ENCODE assay signal across 8 cellular contexts in the genomic region with DNA sequence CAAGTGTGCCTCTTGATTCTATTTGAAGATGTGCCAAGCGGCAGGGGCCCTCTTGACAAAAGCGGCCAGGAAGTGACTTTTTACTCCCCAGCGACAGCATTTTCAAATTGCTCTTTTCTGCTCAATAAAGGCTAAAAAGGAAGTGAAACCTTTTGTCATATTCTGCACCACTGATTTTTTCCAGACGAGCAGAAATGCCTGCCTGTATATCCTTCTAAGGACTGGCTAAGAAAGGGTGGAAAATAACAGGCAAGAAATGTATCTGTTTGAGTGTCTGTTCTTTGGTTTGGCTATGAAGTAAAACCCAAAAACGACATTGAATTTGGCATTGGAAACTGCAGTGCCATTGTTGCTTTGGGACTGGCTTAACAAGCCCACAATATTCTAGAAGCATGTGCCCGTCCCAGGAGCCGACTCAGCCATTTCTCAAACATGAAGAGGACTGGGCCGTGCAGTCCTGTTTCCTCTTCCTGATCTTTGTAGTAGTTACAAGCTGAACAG. TPM values are rescaled to one million over a fixed set of nuclear protein-coding genes. Genes with fewer than 3 reads are reported as not detected.
DNase-seq lines count a peak whose midpoint lies in the region; ATAC-seq, FAIRE-seq and TF ChIP-seq lines count a peak whose summit lies in the region.

No MANE protein-coding gene starts in this region.

- peaks cover 55% of the 10 kb centered on the region for H3K4me1 Mint-ChIP-seq in activated CD4-positive, alpha-beta T cell treated with anti-CD3 and anti-CD28 coated beads, Interleukin-2, amount 10 ng/mL, durations not matched to agents 24 days and 14 days
- peaks cover 70 to 81% (median 78%) of the 10 kb centered on the region in 3 donors for H3K4me1 Mint-ChIP-seq in T-cell

- CTCF ChIA-PET in T-cell (lab: Charles Lee) = interaction anchor here in 1 of 2 donors (0.8 to 1.2 kb wide), 4 partner anchors 22 to 100 kb away, joined by 3 to 4 read pairs (median 3); no protein-coding TSS in a partner anchor

- H2BK15ac ChIP-seq in mesendoderm (replicated peaks; ENCODE audit: low read depth) = no peak overlapping the region

- H3K9ac ChIP-seq in mesendoderm (ENCODE audit: low read length) (no peak overlapping the region), kidney (ENCODE audit: low read length in 2 of 2) (no peak overlapping the region)

- H3K27ac Mint-ChIP-seq in activated CD4-positive, alpha-beta T cell treated with anti-CD3 and anti-CD28 coated beads, Interleukin-2, amount 10 ng/mL, durations not matched to agents 24 days and 14 days = peak overlapping the region; percentile 95
- peak overlapping the region; percentile 83 to 98 for H3K27ac Mint-ChIP-seq in T-cell

- H2BK120ac ChIP-seq in mesendoderm (ENCODE audit: low read depth, low read length) = peak overlapping the region; percentile 45

- no peak overlapping the region for H3K4ac ChIP-seq in mesendoderm (ENCODE audit: low read depth, low read length)

- H3K27ac ChIP-seq in mesendoderm (ENCODE audit: low read depth, low read length) (no peak overlapping the region), kidney (ENCODE audit: low read depth in 2 of 2, low read length in 2 of 2) (peak overlapping the region in 1 of 2 donors; percentile 80)

- TF ChIP-seq CTCF in kidney (IDR thresholded peaks at IDR 0.05; ENCODE audit: borderline replicate concordance, extremely low read depth, insufficient read depth) = no peak

- intact Hi-C loops in activated CD4-positive, alpha-beta T cell treated with anti-CD3 and anti-CD28 coated beads, Interleukin-2, amount 10 ng/mL, durations not matched to agents 24 days and 14 days (cut with micrococcal nuclease) = loop anchor here (1.0 to 5.0 kb wide), 4 partner anchors 76 to 487 kb away; no protein-coding TSS in a partner anchor
- intact Hi-C loops in kidney (cut with DNase I) = no loop called here

- no peaks in the 10 kb centered on the region for H3K36me3 ChIP-seq in mesendoderm (ENCODE audit: control insufficient read depth, insufficient read depth, low read length)
- H3K36me3 ChIP-seq in kidney (ENCODE audit: control insufficient read depth in 1 of 2, insufficient read depth in 2 of 2, low read length in 2 of 2) = no peaks in the 10 kb centered on the region

- no peaks in the 10 kb centered on the region for H3K79me1 ChIP-seq in mesendoderm (ENCODE audit: low read length)

- no peak overlapping the region for H3K18ac ChIP-seq in mesendoderm (ENCODE audit: low read length)

- no peak overlapping the region for H3K4me2 ChIP-seq in mesendoderm (ENCODE audit: low read length)

- WGBS in mesendoderm (ENCODE audit: extremely low coverage, insufficient coverage, low lambda C conversion rate) = no CpG with 5 or more reads among the region's 8 CpGs

- H2AK5ac ChIP-seq in mesendoderm (ENCODE audit: low read length) = no peak overlapping the region

- no peak overlapping the region for H4K8ac ChIP-seq in mesendoderm (ENCODE audit: low read depth, low read length)

- no peaks in the 10 kb centered on the region for H3K9me3 ChIP-seq in kidney (ENCODE audit: control insufficient read depth in 1 of 2, low read length in 2 of 2)

- H3K23ac ChIP-seq in mesendoderm (ENCODE audit: low read length) = no peak overlapping the region

- no peaks in the 10 kb centered on the region for H3K27me3 ChIP-seq in mesendoderm (ENCODE audit: insufficient read depth, low read length, poor library complexity)

- no peak overlapping the region for H2BK5ac ChIP-seq in mesendoderm (ENCODE audit: low read length)

- no peak overlapping the region for H4K5ac ChIP-seq in mesendoderm (ENCODE audit: low read length)

- DNase-seq in activated CD4-positive, alpha-beta T cell treated with anti-CD3 and anti-CD28 coated beads, Interleukin-2, amount 10 ng/mL, durations not matched to agents 24 days and 14 days = peak; percentile 78
- DNase-seq in activated CD4-positive, alpha-beta T cell treated with anti-CD3 and anti-CD28 coated beads, Interleukin-2, amount 50 U/mL, for 1 hour = no peak
- DNase-seq in T-cell = peak in 29 of 34 experiments; percentile 21 to 63 (median 43)
- DNase-seq in mesendoderm = no peak
- DNase-seq in kidney = no peak
- no peak for DNase-seq in NK-92 treated with Interleukin-12 subunit alpha and Interleukin-12 subunit beta, amount 100 ng/mL, for 24 hours (lab: John Stamatoyannopoulos, UW)
- no peak for DNase-seq in germinal center (ENCODE audit: low spot score)

- peak; percentile 37 for ATAC-seq in HG03025 (IDR thresholded peaks at IDR 0.05; ENCODE audit: low FRiP score, unreplicated experiment)
- ATAC-seq in T-cell (replicated peaks in 1 of 4) = peak; percentile 22 to 71 (median 62)

- H3K4me3 Mint-ChIP-seq in activated CD4-positive, alpha-beta T cell treated with anti-CD3 and anti-CD28 coated beads, Interleukin-2, amount 10 ng/mL, durations not matched to agents 24 days and 14 days = peak overlapping the region; percentile 75
- peak overlapping the region; percentile 64 to 74 (median 71) for H3K4me3 Mint-ChIP-seq in T-cell

- no peak for FAIRE-seq in kidney (lab: Jason Lieb, UNC)

- no peaks in the 10 kb centered on the region for H3K36me3 Mint-ChIP-seq in activated CD4-positive, alpha-beta T cell treated with anti-CD3 and anti-CD28 coated beads, Interleukin-2, amount 10 ng/mL, durations not matched to agents 24 days and 14 days (ENCODE audit: low read depth)
- H3K36me3 Mint-ChIP-seq in T-cell = no peaks in the 10 kb centered on the region

- H3K79me2 ChIP-seq in mesendoderm (ENCODE audit: control insufficient read depth, insufficient read depth, low read length) = no peaks in the 10 kb centered on the region

- no peak overlapping the region for H3K56ac ChIP-seq in mesendoderm (ENCODE audit: low read length)

- H3K9me3 Mint-ChIP-seq in activated CD4-positive, alpha-beta T cell treated with anti-CD3 and anti-CD28 coated beads, Interleukin-2, amount 10 ng/mL, durations not matched to agents 24 days and 14 days = no peaks in the 10 kb centered on the region
- H3K9me3 Mint-ChIP-seq in T-cell = no peaks in the 10 kb centered on the region

- POLR2A ChIA-PET in T-cell (lab: Charles Lee) = interaction anchor here (0.6 to 1.0 kb wide), 8 partner anchors 13 to 152 kb away, joined by 3 to 5 read pairs (median 3); no protein-coding TSS in a partner anchor

- H3K4me1 ChIP-seq in mesendoderm (ENCODE audit: control insufficient read depth, low read depth, low read length) (no peaks in the 10 kb centered on the region), kidney (ENCODE audit: control insufficient read depth in 1 of 2, insufficient read depth in 1 of 2, low read depth in 1 of 2, low read length in 2 of 2) (peaks cover 0 to 3% of the 10 kb centered on the region in 2 donors)

- no peaks in the 10 kb centered on the region for H3K27me3 Mint-ChIP-seq in activated CD4-positive, alpha-beta T cell treated with anti-CD3 and anti-CD28 coated beads, Interleukin-2, amount 10 ng/mL, durations not matched to agents 24 days and 14 days
- H3K27me3 Mint-ChIP-seq in T-cell = peaks cover 0 to 9% of the 10 kb centered on the region in 2 donors

- H3K4me3 ChIP-seq in mesendoderm (ENCODE audit: low read length) (no peak overlapping the region), kidney (ENCODE audit: low read length in 2 of 2) (no peak overlapping the region)

RNA-seq across cellular contexts. Expression of gene TMSB4X, which starts 25.5 kb away (rescaled TPM):
- total RNA-seq in activated CD4-positive, alpha-beta T cell treated with anti-CD3 and anti-CD28 coated beads, Interleukin-2, amount 10 ng/mL, durations not matched to agents 24 days and 14 days = 5,263 and 5,311 TPM in 2 replicates
- total RNA-seq in T-cell (1,000 to 10,000 TPM; 5,030 to 6,201 (median 5,880) TPM), kidney (2,421 TPM)
- polyA plus RNA-seq in mesendoderm (2013, experiment 1 of 2) = 3,955 TPM
- 4,083 TPM for polyA plus RNA-seq in mesendoderm (2013, experiment 2 of 2)
- polyA plus RNA-seq in kidney (ENCODE audit: insufficient read depth, low read depth, low replicate concordance) = 3,432 TPM

RNA-seq across cellular contexts. Expression of gene FAM9C, which starts 44.1 kb away (rescaled TPM):
- not detected in 2 replicates for total RNA-seq in activated CD4-positive, alpha-beta T cell treated with anti-CD3 and anti-CD28 coated beads, Interleukin-2, amount 10 ng/mL, durations not matched to agents 24 days and 14 days
- not detected for total RNA-seq in T-cell
- 0.21 TPM for polyA plus RNA-seq in mesendoderm (2013, experiment 1 of 2)
- polyA plus RNA-seq in mesendoderm (2013, experiment 2 of 2) = 0.20 TPM
- total RNA-seq in kidney = not detected
- polyA plus RNA-seq in kidney (ENCODE audit: insufficient read depth, low read depth, low replicate concordance) = not detected

Comparison
In these comparisons a context has a peak if more than half of its experiments do, and no peak if none do; other contexts are left out.
1. DNase-seq: peak in activated CD4-positive, alpha-beta T cell treated with anti-CD3 and anti-CD28 coated beads, Interleukin-2, amount 10 ng/mL, durations not matched to agents 24 days and 14 days (single experiment) and T-cell (29 of 34); none in activated CD4-positive, alpha-beta T cell treated with anti-CD3 and anti-CD28 coated beads, Interleukin-2, amount 50 U/mL, for 1 hour (single experiment), mesendoderm (single experiment), kidney (single experiment), NK-92 treated with Interleukin-12 subunit alpha and Interleukin-12 subunit beta, amount 100 ng/mL, for 24 hours (single experiment) and germinal center (single experiment).